Comparison of ENCODE assay signal across 23 cellular contexts in genomic region chr4:138161351-138161750, GRCh38.
A peak's percentile ranks its signal among the peaks of the same experiment; 100 is the strongest.
DNase-seq lines count a peak whose midpoint lies in the region; ATAC-seq, FAIRE-seq and TF ChIP-seq lines count a peak whose summit lies in the region.
"Had no signal": no experiment of that assay in that cellular context is flagged by ENCODE, and none has a peak within 500 bp of the region (broad histone marks: within the 10 kb centered on the region; RNA-seq: fewer than 3 reads in every experiment).

No MANE protein-coding gene starts in this region.

- no peak overlapping the region for H3K23ac ChIP-seq in H1 (ENCODE audit: insufficient read length)

- no peak for FAIRE-seq in H1 (lab: Jason Lieb, UNC)

- H3K27me3 ChIP-seq in H1 (replicated peaks in 1 of 4; ENCODE audit: control insufficient read depth in 3 of 4, extremely low read depth in 1 of 4, insufficient read depth in 3 of 4, low read length in 3 of 4): no peaks in the 10 kb centered on the region
- no peaks in the 10 kb centered on the region for H3K27me3 ChIP-seq in WERI-Rb-1 (ENCODE audit: insufficient read depth, low read depth, severe bottlenecking)
- H3K27me3 ChIP-seq: SJSA1 had no signal

- H4K20me1 ChIP-seq in H1 (replicated peaks in 1 of 2; ENCODE audit: control insufficient read depth in 1 of 2, insufficient read depth in 2 of 2, low read length in 2 of 2): no peaks in the 10 kb centered on the region

- POLR2A ChIA-PET in H1 (lab: Charles Lee; ENCODE audit: partially characterized antibody): no interaction called here
- POLR2A ChIA-PET in GM10248 (lab: Yijun Ruan, JAX): no interaction called here

- no peak overlapping the region for H3K9ac ChIP-seq in H1 (replicated peaks in 1 of 4; ENCODE audit: extremely low read depth in 1 of 4, low read depth in 3 of 4, low read length in 3 of 4)

- H3K27ac ChIP-seq in H1 (ENCODE audit: low read depth, low read length) (no peak overlapping the region), WERI-Rb-1 (no peak overlapping the region)
- H3K27ac ChIP-seq: SJSA1 had no signal

- H3K4me3 ChIP-seq in H1 (ENCODE audit: extremely low read depth in 1 of 4, insufficient read depth in 2 of 4, low read depth in 3 of 4, low read length in 4 of 4): no peak overlapping the region
- no peak overlapping the region for H3K4me3 ChIP-seq in WERI-Rb-1 (ENCODE audit: low read depth, low read length)
- H3K4me3 ChIP-seq: SJSA1 had no signal

- H3K4ac ChIP-seq in H1 (replicated peaks; ENCODE audit: insufficient read length, low read depth, low read length): no peak overlapping the region

- no peak overlapping the region for H2BK12ac ChIP-seq in H1 (ENCODE audit: low read depth, low read length)

- H4K5ac ChIP-seq in H1 (ENCODE audit: insufficient read length, low read depth, low read length): no peak overlapping the region

- H3K4me2 ChIP-seq in H1 (ENCODE audit: insufficient read depth in 1 of 2, low read depth in 2 of 2, low read length in 2 of 2): no peak overlapping the region

- H3K56ac ChIP-seq in H1 (replicated peaks; ENCODE audit: insufficient read length, low read depth, low read length): no peak overlapping the region

- H3K79me2 ChIP-seq in H1 (ENCODE audit: control insufficient read depth in 1 of 2, insufficient read depth in 2 of 2, low read length in 2 of 2): no peaks in the 10 kb centered on the region

- ATAC-seq in HG03342 (IDR thresholded peaks at IDR 0.05; ENCODE audit: unreplicated experiment) (no peak), omental fat pad (ENCODE audit: low FRiP score) (no peak)
- ATAC-seq: CD8-positive, alpha-beta T cell; HCT116; Right ventricle myocardium inferior had no signal

- H2BK120ac ChIP-seq in H1 (replicated peaks; ENCODE audit: low read depth, low read length): no peak overlapping the region

- H3K9me3 ChIP-seq in H1 (ENCODE audit: insufficient read depth in 2 of 2, low read depth in 1 of 2, low read length in 1 of 2): no peaks in the 10 kb centered on the region
- no peaks in the 10 kb centered on the region for H3K9me3 ChIP-seq in WERI-Rb-1 (ENCODE audit: severe bottlenecking)
- H3K9me3 ChIP-seq: SJSA1 had no signal

- no peak overlapping the region for H2AFZ ChIP-seq in H1 (ENCODE audit: low read length)

- TF ChIP-seq POLR2A in H1 (IDR thresholded peaks at IDR 0.05; ENCODE audit: control extremely low read depth in 1 of 2, low read depth in 2 of 2, low read length in 2 of 2): no peak

- H2BK20ac ChIP-seq in H1 (ENCODE audit: low read length): peak overlapping the region; percentile 63; the same call in 1 of the 2 replicates

- H3K23me2 ChIP-seq in H1 (ENCODE audit: low read depth, low read length): no peaks in the 10 kb centered on the region

- TF ChIP-seq RAD21 in H1 (IDR thresholded peaks at IDR 0.05 in 1 of 2, conservative IDR thresholded peaks at IDR 0.05 in 1 of 2; ENCODE audit: low read depth in 2 of 2, low read length in 2 of 2): no peak

- 0 out of 7 replicates have a peak, but pooled peaks cover 0 to 4% (median under 1%) of the 10 kb centered on the region in 4 experiments for H3K4me1 ChIP-seq in H1 (replicated peaks in 1 of 4; ENCODE audit: control insufficient read depth in 3 of 4, insufficient read depth in 4 of 4, low read length in 3 of 4)

- H3K18ac ChIP-seq in H1 (ENCODE audit: extremely low read depth, low read length): no peak overlapping the region

- no peak overlapping the region for H2BK5ac ChIP-seq in H1 (ENCODE audit: low read depth, low read length)

- no peak overlapping the region for H4K8ac ChIP-seq in H1 (ENCODE audit: extremely low read depth, insufficient read depth, low read length)

- 81% methylated on average over 2 of the region's 2 CpGs; no CpG with 5 or more reads in 1 of the 2 experiments for WGBS in H1 (ENCODE audit: extremely low coverage in 1 of 2, insufficient coverage in 1 of 2, insufficient read length in 1 of 2, insufficient replicate concordance in 2 of 2, low coverage in 1 of 2, low lambda C conversion rate in 2 of 2, missing lambda C conversion rate in 1 of 2), 2 experiments

- no peak overlapping the region for H2AK5ac ChIP-seq in H1 (ENCODE audit: low read depth, low read length)

- H4K91ac ChIP-seq in H1 (replicated peaks; ENCODE audit: insufficient read length, low read length): no peak overlapping the region

- no peak for TF ChIP-seq CTCF in H1 (IDR thresholded peaks at IDR 0.05; ENCODE audit: control extremely low read depth in 1 of 3, insufficient read depth in 1 of 3, low read depth in 1 of 3, low read length in 3 of 3)
- TF ChIP-seq CTCF in WERI-Rb-1 (IDR thresholded peaks at IDR 0.05; ENCODE audit: low read depth, low read length): no peak
- no peak for TF ChIP-seq CTCF in omental fat pad (IDR thresholded peaks at IDR 0.05)
- no peak for TF ChIP-seq CTCF in GM10248 (IDR thresholded peaks at IDR 0.05; ENCODE audit: control extremely low read depth, extremely low read depth, low read depth, missing control alignments)

- TF ChIP-seq EP300 in H1 (IDR thresholded peaks at IDR 0.05; ENCODE audit: borderline replicate concordance in 1 of 2, low read depth in 2 of 2, low read length in 2 of 2): no peak

- peak; percentile 18 for DNase-seq in NCI-H187 treated with DMSO at 0.1 percent for 48 hours (lab: John Stamatoyannopoulos, UW)
- DNase-seq in NCI-H187 (lab: John Stamatoyannopoulos, UW): no peak
- peak; percentile 24 for DNase-seq in NCI-H69 (lab: John Stamatoyannopoulos, UW)
- DNase-seq in H1 (ENCODE audit: low read depth in 1 of 2, low spot score in 2 of 2): no peak
- no peak for DNase-seq in WERI-Rb-1
- no peak for DNase-seq in omental fat pad (ENCODE audit: low spot score)
- no peak for DNase-seq in GM10248 (ENCODE audit: extremely low spot score)
- DNase-seq: AML-193; C1 segment of cervical spinal cord; CD8-positive, alpha-beta T cell; DMS153; GDM1; GOT3; KBM-7; MM.1S; NCI-H1092; NCI-H1694; NCI-H226; NCI-H524 had no signal

- CTCF ChIA-PET in H1 (lab: Charles Lee; ENCODE audit: partially characterized antibody) (interaction anchor here (1.0 to 1.5 kb wide), 2 partner anchors 12 to 70 kb away, joined by 3 read pairs; no protein-coding TSS in a partner anchor), GM10248 (lab: Yijun Ruan, JAX) (interaction anchor here (1.4 kb wide), 1 partner anchor 14 kb away, joined by 3 read pairs; no protein-coding TSS in a partner anchor)

- H3K36me3 ChIP-seq in H1 (ENCODE audit: control insufficient read depth in 2 of 4, insufficient read depth in 4 of 4, low read length in 3 of 4) (no peaks in the 10 kb centered on the region), WERI-Rb-1 (no peaks in the 10 kb centered on the region)

- no peak overlapping the region for H2BK15ac ChIP-seq in H1 (ENCODE audit: low read length)

- H3K79me1 ChIP-seq in H1 (ENCODE audit: low read depth, low read length): no peaks in the 10 kb centered on the region

- H3K14ac ChIP-seq in H1 (ENCODE audit: insufficient read length): no peak overlapping the region

TF ChIP-seq in H1, 55 proteins besides CTCF, POLR2A, EP300 and RAD21:
- TF ChIP-seq RNF2 (IDR thresholded peaks at IDR 0.05; ENCODE audit: borderline replicate concordance, low read depth, low read length, missing control alignments, poor library complexity, severe bottlenecking): no peak
- TF ChIP-seq BACH1 (IDR thresholded peaks at IDR 0.05; ENCODE audit: low read length): no peak
- TF ChIP-seq CBX8 (IDR thresholded peaks at IDR 0.05; ENCODE audit: borderline replicate concordance, low read depth, low read length): no peak
- no peak for TF ChIP-seq BRCA1 (IDR thresholded peaks at IDR 0.05; ENCODE audit: low read depth, low read length)
- TF ChIP-seq BCL11A (IDR thresholded peaks at IDR 0.05; ENCODE audit: low read depth in 2 of 2, low read length in 2 of 2): no peak
- TF ChIP-seq RXRA (IDR thresholded peaks at IDR 0.05; ENCODE audit: insufficient read depth, low read depth, low read length): no peak
- TF ChIP-seq SIRT6 (IDR thresholded peaks at IDR 0.05; ENCODE audit: low read length): no peak
- TF ChIP-seq KDM4A (IDR thresholded peaks at IDR 0.05; ENCODE audit: low read depth, low read length, severe bottlenecking): no peak
- no peak for TF ChIP-seq ASH2L (IDR thresholded peaks at IDR 0.05; ENCODE audit: low read length)

Comparison
In these comparisons a context has a peak if more than half of its experiments do, and no peak if none do; other contexts are left out.
1. DNase-seq: peak in NCI-H187 treated with DMSO at 0.1 percent for 48 hours (single experiment) and NCI-H69 (single experiment); none in NCI-H187 (0 of 2), H1 (0 of 2), WERI-Rb-1 (single experiment), omental fat pad (single experiment) and GM10248 (single experiment).